Comparison of ENCODE assay signal across 8 cellular contexts in genomic region chr22:19447388-19448075, GRCh38. TPM values are rescaled to one million over a fixed set of nuclear protein-coding genes. Genes with fewer than 3 reads are reported as not detected.
DNase-seq lines count a peak whose midpoint lies in the region; ATAC-seq and TF ChIP-seq lines count a peak whose summit lies in the region.

Gene C22orf39, minus strand, starts transcription at chr22:19447711. Its CDS starts 23 bp downstream, at chr22:19447688.

- POLR2A ChIA-PET in HEK293 (lab: Yijun Ruan, JAX) = interaction anchor here (1.0 to 2.2 kb wide), 5 partner anchors 13 to 32 kb away, joined by 3 to 13 read pairs (median 5); partner anchors contain the start of genes CDC45, HIRA and MRPL40

- H3K4me1 Mint-ChIP-seq in activated naive CD4-positive, alpha-beta T cell treated with anti-CD3 and anti-CD28 coated beads for 36 hours (ENCODE audit: low read depth) = peaks cover 46% of the 10 kb centered on the region

- no peaks in the 10 kb centered on the region for H3K27me3 ChIP-seq in gastroesophageal sphincter
- H3K27me3 ChIP-seq in neutrophil = no peaks in the 10 kb centered on the region

- ATAC-seq in gastroesophageal sphincter = peak; percentile 97

- H3K4me3 ChIP-seq in HEK293 (ENCODE audit: low read depth, low read length) (peak within 1 kb of the TSS; percentile 79), gastroesophageal sphincter (peak within 1 kb of the TSS; percentile 87 to 92), neutrophil (ENCODE audit: low read depth in 1 of 2, low read length in 1 of 2) (peak within 1 kb of the TSS; percentile 74 to 87)

- TF ChIP-seq CTCF in HEK293 (tag by site-specific recombination; IDR thresholded peaks at IDR 0.05) (no peak), gastroesophageal sphincter (IDR thresholded peaks at IDR 0.05) (peak in 2 of 4 experiments; percentile 3 to 13), neutrophil (IDR thresholded peaks at IDR 0.05) (no peak)

- in situ Hi-C loops in SK-MEL-5 (cut with HindIII; ENCODE audit: low pct_unique_long_range_greater_than_20kb, low sequenced_read_pairs) = no loop called here

- no peaks in the 10 kb centered on the region for H3K4me1 ChIP-seq in HEK293 (ENCODE audit: control insufficient read depth, insufficient read depth, low read length)
- H3K4me1 ChIP-seq in gastroesophageal sphincter = peaks cover 0 to 38% (median 15%) of the 10 kb centered on the region in 3 donors
- peaks cover 19 to 23% of the 10 kb centered on the region in 2 experiments for H3K4me1 ChIP-seq in neutrophil (ENCODE audit: control insufficient read depth in 1 of 2, insufficient read depth in 1 of 2, low read depth in 1 of 2, low read length in 1 of 2)

- no peaks in the 10 kb centered on the region for H3K9me3 ChIP-seq in HEK293 (ENCODE audit: control insufficient read depth, insufficient read depth, low read depth, low read length)
- no peaks in the 10 kb centered on the region for H3K9me3 ChIP-seq in gastroesophageal sphincter
- no peaks in the 10 kb centered on the region for H3K9me3 ChIP-seq in neutrophil

- H3K27ac ChIP-seq in HEK293 (ENCODE audit: extremely low read depth, low read depth, low read length) = peak within 1 kb of the TSS; percentile 78
- peak within 1 kb of the TSS; percentile 94 to 97 (median 95) for H3K27ac ChIP-seq in gastroesophageal sphincter
- peak within 1 kb of the TSS; percentile 94 for H3K27ac ChIP-seq in neutrophil
- H3K27ac ChIP-seq in substantia nigra (ENCODE audit: low read depth, low read length, poor library complexity, severe bottlenecking) = peak within 1 kb of the TSS; percentile 86

- H3K9me3 Mint-ChIP-seq in activated naive CD4-positive, alpha-beta T cell treated with anti-CD3 and anti-CD28 coated beads for 36 hours = no peaks in the 10 kb centered on the region

- TF ChIP-seq EP300 in gastroesophageal sphincter (IDR thresholded peaks at IDR 0.05) = no peak

- CTCF ChIA-PET in HEK293 (lab: Yijun Ruan, JAX) = interaction anchor here (0.6 kb wide), 1 partner anchor 31 kb away, joined by 3 read pairs; no protein-coding TSS in a partner anchor
- CTCF ChIA-PET in activated naive CD4-positive, alpha-beta T cell treated with anti-CD3 and anti-CD28 coated beads for 36 hours (lab: Charles Lee) = interaction anchor here (0.7 kb wide), 1 partner anchor 14 kb away, joined by 3 read pairs; no protein-coding TSS in a partner anchor

- peak; percentile 87 for DNase-seq in GDM1 (lab: John Stamatoyannopoulos, UW)
- peak; percentile 87 for DNase-seq in MV-4-11 (lab: John Stamatoyannopoulos, UW)
- DNase-seq in SK-MEL-5 (ENCODE audit: low read depth, low spot score) = peak; percentile 95
- DNase-seq in activated naive CD4-positive, alpha-beta T cell treated with anti-CD3 and anti-CD28 coated beads for 36 hours = peak; percentile 93
- DNase-seq in substantia nigra (lab: John Stamatoyannopoulos, UW) = peak; percentile 50 to 97 (median 89)

- WGBS in gastroesophageal sphincter (ENCODE audit: low coverage in 1 of 2), 2 donors = 0% methylated on average over 5 to 13 of the region's 83 CpGs

- H3K4me3 Mint-ChIP-seq in activated naive CD4-positive, alpha-beta T cell treated with anti-CD3 and anti-CD28 coated beads for 36 hours = peak within 1 kb of the TSS; percentile 86

- H3K27me3 Mint-ChIP-seq in activated naive CD4-positive, alpha-beta T cell treated with anti-CD3 and anti-CD28 coated beads for 36 hours (ENCODE audit: low read depth) = no peaks in the 10 kb centered on the region

- peaks cover 22% of the 10 kb centered on the region for H3K36me3 Mint-ChIP-seq in activated naive CD4-positive, alpha-beta T cell treated with anti-CD3 and anti-CD28 coated beads for 36 hours (ENCODE audit: low read depth)

- peaks cover 5 to 72% of the 10 kb centered on the region in 2 experiments; a peak in 2 of 3 replicates for H3K36me3 ChIP-seq in HEK293 (ENCODE audit: control insufficient read depth in 2 of 2, insufficient read depth in 1 of 2, low read length in 2 of 2)
- H3K36me3 ChIP-seq in gastroesophageal sphincter = peaks cover 0 to 50% of the 10 kb centered on the region in 2 donors
- peaks cover 57% of the 10 kb centered on the region for H3K36me3 ChIP-seq in neutrophil

- peak; percentile 92 to 94 for TF ChIP-seq POLR2A in gastroesophageal sphincter (IDR thresholded peaks at IDR 0.05)

- peak within 1 kb of the TSS; percentile 90 for H3K27ac Mint-ChIP-seq in activated naive CD4-positive, alpha-beta T cell treated with anti-CD3 and anti-CD28 coated beads for 36 hours

- intact Hi-C loops in activated naive CD4-positive, alpha-beta T cell treated with anti-CD3 and anti-CD28 coated beads for 36 hours (cut with micrococcal nuclease) = loop anchor here (1.0 to 5.0 kb wide), 2 partner anchors 15 to 160 kb away; partner anchors contain the start of gene MRPL40

TF ChIP-seq in HEK293, 187 proteins besides CTCF, POLR2A, EP300 and RAD21 (continues in another document):
- no peak for TF ChIP-seq ZNF48 (tag by site-specific recombination; IDR thresholded peaks at IDR 0.05)
- TF ChIP-seq KLF1 (tag by site-specific recombination; IDR thresholded peaks at IDR 0.05) = peak; percentile 22; the same call in 1 of the 2 replicates
- TF ChIP-seq ZNF391 (tag by site-specific recombination; IDR thresholded peaks at IDR 0.05; ENCODE audit: borderline replicate concordance, low read depth) = no peak
- TF ChIP-seq SCRT2 (tag by site-specific recombination; IDR thresholded peaks at IDR 0.05) = no peak
- TF ChIP-seq ZBTB21 (tag by site-specific recombination; IDR thresholded peaks at IDR 0.05) = peak; percentile 56; the same call in 1 of the 2 replicates
- no peak for TF ChIP-seq ZNF350 (tag by site-specific recombination; IDR thresholded peaks at IDR 0.05)
- peak; percentile 76 for TF ChIP-seq ZNF335 (tag by site-specific recombination; conservative IDR thresholded peaks at IDR 0.05)
- 0 out of 2 replicates have a peak, but pooled peaks have one; percentile 49 for TF ChIP-seq ZNF610 (tag by site-specific recombination; IDR thresholded peaks at IDR 0.05; ENCODE audit: borderline replicate concordance)
- 0 out of 2 replicates have a peak, but pooled peaks have one; percentile 35 for TF ChIP-seq ZNF561 (tag by site-specific recombination; IDR thresholded peaks at IDR 0.05; ENCODE audit: borderline replicate concordance)
- TF ChIP-seq YY2 (tag by site-specific recombination; IDR thresholded peaks at IDR 0.05) = peak; percentile 82
- TF ChIP-seq ZNF2 (tag by site-specific recombination; IDR thresholded peaks at IDR 0.05) = no peak; the same call in 1 of the 2 replicates
- 0 out of 2 replicates have a peak, but pooled peaks have one; percentile 26 for TF ChIP-seq ZSCAN30 (tag by site-specific recombination; IDR thresholded peaks at IDR 0.05)
- no peak for TF ChIP-seq ZNF148 (tag by site-specific recombination; IDR thresholded peaks at IDR 0.05; ENCODE audit: borderline replicate concordance)
- TF ChIP-seq MYNN (tag by site-specific recombination; IDR thresholded peaks at IDR 0.05; ENCODE audit: borderline replicate concordance) = no peak
- TF ChIP-seq ZNF324 (tag by site-specific recombination; IDR thresholded peaks at IDR 0.05) = peak; percentile 86; the same call in 1 of the 2 replicates
- TF ChIP-seq OVOL3 (tag by site-specific recombination; IDR thresholded peaks at IDR 0.05) = peak; percentile 55; the same call in 1 of the 2 replicates
- peak; percentile 53; the same call in 1 of the 2 replicates for TF ChIP-seq ZIC2 (tag by site-specific recombination; IDR thresholded peaks at IDR 0.05)
- TF ChIP-seq ZBTB26 (tag by site-specific recombination; optimal IDR thresholded peaks at IDR 0.05) = peak; percentile 94
- peak; percentile 96 for TF ChIP-seq PBX3 (CRISPR knock-in tag; IDR thresholded peaks at IDR 0.05)

RNA-seq across cellular contexts. Expression of gene C22orf39, which starts in this region (rescaled TPM):
- 26.3 and 28.3 TPM in 2 replicates for total RNA-seq in SK-MEL-5 (2014; rRNA removed; shearing (Covaris generic))
- polyA plus RNA-seq in SK-MEL-5 (2015; cell fraction: cytosol; rRNA removed) = 45.7 and 49.2 TPM in 2 replicates
- 15.0 and 15.3 TPM in 2 replicates for polyA plus RNA-seq in SK-MEL-5 (2015; cell fraction: nucleus; rRNA removed)
- total RNA-seq in activated naive CD4-positive, alpha-beta T cell treated with anti-CD3 and anti-CD28 coated beads for 36 hours = 10 to 100 TPM; 29.3 to 30.2 TPM
- 100 to 1,000 TPM in 2 of 4 donors, 10 to 100 TPM in 2; 69.4 to 107 (median 97.0) TPM for total RNA-seq in gastroesophageal sphincter

Comparison
In these comparisons a context has a peak if more than half of its experiments do, and no peak if none do; other contexts are left out.
1. Peak in every context shown above with its lines: DNase-seq, ATAC-seq, H3K4me3 ChIP-seq and H3K27ac ChIP-seq.